ENCODE assay signal across 1 cellular context in the genomic region with DNA sequence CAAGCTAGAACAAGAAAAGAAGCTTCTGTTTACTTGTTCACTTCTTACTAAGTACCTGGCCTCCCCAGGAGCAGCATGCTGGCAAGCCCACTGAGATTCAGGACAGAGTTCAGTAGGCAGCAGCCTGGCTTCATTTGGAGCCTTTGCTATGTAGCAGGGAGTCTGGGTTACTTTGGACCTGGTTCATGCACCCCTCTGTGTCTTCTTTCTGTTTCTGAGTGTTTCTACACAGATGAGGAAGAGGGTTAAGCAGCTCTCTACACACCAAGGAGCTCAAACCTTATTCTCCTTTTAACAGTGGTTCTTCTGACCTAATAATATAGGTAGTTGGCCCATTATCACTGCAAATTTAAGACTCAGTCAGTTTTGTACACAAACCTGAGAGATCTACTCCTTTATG.
TF ChIP-seq lines count a peak whose summit lies in the region.

No MANE protein-coding gene starts in this region.

TF ChIP-seq in IMR-90, 13 proteins besides CTCF, POLR2A, EP300 and RAD21 (continued from another document):
- no peak for TF ChIP-seq MXI1 (IDR thresholded peaks at IDR 0.05; ENCODE audit: borderline replicate concordance, low read depth, low read length)
- TF ChIP-seq MAFK (IDR thresholded peaks at IDR 0.05; ENCODE audit: low read depth, low read length): no peak
- TF ChIP-seq MAZ (IDR thresholded peaks at IDR 0.05; ENCODE audit: borderline replicate concordance, low read depth, low read length): no peak
